1 cellular context compared by ENCODE assay signal in genomic region chr1:14435368-14436023, GRCh38.
A peak's percentile ranks its signal among the peaks of the same experiment; 100 is the strongest.
TF ChIP-seq lines count a peak whose summit lies in the region.

No MANE protein-coding gene starts in this region.

TF ChIP-seq in K562, 482 proteins besides CTCF, POLR2A, EP300 and RAD21 (continued from another document and continues in another):
- TF ChIP-seq, protein P1, sequence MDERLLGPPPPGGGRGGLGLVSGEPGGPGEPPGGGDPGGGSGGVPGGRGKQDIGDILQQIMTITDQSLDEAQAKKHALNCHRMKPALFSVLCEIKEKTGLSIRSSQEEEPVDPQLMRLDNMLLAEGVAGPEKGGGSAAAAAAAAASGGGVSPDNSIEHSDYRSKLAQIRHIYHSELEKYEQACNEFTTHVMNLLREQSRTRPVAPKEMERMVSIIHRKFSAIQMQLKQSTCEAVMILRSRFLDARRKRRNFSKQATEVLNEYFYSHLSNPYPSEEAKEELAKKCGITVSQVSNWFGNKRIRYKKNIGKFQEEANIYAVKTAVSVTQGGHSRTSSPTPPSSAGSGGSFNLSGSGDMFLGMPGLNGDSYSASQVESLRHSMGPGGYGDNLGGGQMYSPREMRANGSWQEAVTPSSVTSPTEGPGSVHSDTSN (CRISPR knock-in tag; IDR thresholded peaks at IDR 0.05; ENCODE audit: low read depth), result no peak
- TF ChIP-seq, protein P1 (tag; conservative IDR thresholded peaks at IDR 0.05; ENCODE audit: low read depth), result peak; percentile 49
- TF ChIP-seq ZNF134 (CRISPR knock-in tag; conservative IDR thresholded peaks at IDR 0.05) (no peak), TAF7 (tag; IDR thresholded peaks at IDR 0.05) (no peak), NFE2L1 (tag; IDR thresholded peaks at IDR 0.05; ENCODE audit: borderline replicate concordance, low read depth) (no peak), PRMT5 (CRISPR knock-in tag; IDR thresholded peaks at IDR 0.05) (no peak), KHSRP (IDR thresholded peaks at IDR 0.05) (no peak), ARNT (IDR thresholded peaks at IDR 0.05) (peak; percentile 36 to 77; a peak in 3 of 4 replicates), BRD4 (IDR thresholded peaks at IDR 0.05) (0 out of 2 replicates have a peak, but pooled peaks have one; percentile 33), HOMEZ (CRISPR knock-in tag; IDR thresholded peaks at IDR 0.05) (peak; percentile 55; the same call in 1 of the 2 replicates), ZNF592 (IDR thresholded peaks at IDR 0.05) (peak; percentile 93), ZNF431 (CRISPR knock-in tag; IDR thresholded peaks at IDR 0.05) (no peak), SNIP1 (IDR thresholded peaks at IDR 0.05; ENCODE audit: low read depth) (no peak), OTX1 (CRISPR knock-in tag; IDR thresholded peaks at IDR 0.05) (0 out of 2 replicates have a peak, but pooled peaks have one; percentile 62), COPS2 (conservative IDR thresholded peaks at IDR 0.05) (no peak), POLR2B (IDR thresholded peaks at IDR 0.05; ENCODE audit: low read depth, partially characterized antibody) (no peak), THAP12 (CRISPR knock-in tag; IDR thresholded peaks at IDR 0.05) (no peak), PHF20 (IDR thresholded peaks at IDR 0.05; ENCODE audit: partially characterized antibody) (no peak), CREB3L1 (IDR thresholded peaks at IDR 0.05; ENCODE audit: borderline replicate concordance, low read depth) (0 out of 2 replicates have a peak, but pooled peaks have one; percentile 46), RFX5 (IDR thresholded peaks at IDR 0.05; ENCODE audit: low read depth, low read length) (no peak), FIP1L1 (IDR thresholded peaks at IDR 0.05; ENCODE audit: low read depth, low read length, poor library complexity, severe bottlenecking) (no peak), BCLAF1 (IDR thresholded peaks at IDR 0.05; ENCODE audit: borderline replicate concordance in 1 of 2, control insufficient read depth in 1 of 2, low read depth in 2 of 2, low read length in 1 of 2) (no peak), THRB (CRISPR knock-in tag; conservative IDR thresholded peaks at IDR 0.05) (peak; percentile 67; the same call in 1 of the 2 replicates), PYGO2 (tag; IDR thresholded peaks at IDR 0.05) (no peak), PHB2 (IDR thresholded peaks at IDR 0.05; ENCODE audit: low read depth) (peak; percentile 18; the same call in 1 of the 2 replicates), PURB (CRISPR knock-in tag; IDR thresholded peaks at IDR 0.05; ENCODE audit: low read depth) (no peak), ZNF316 (IDR thresholded peaks at IDR 0.05) (peak; percentile 28; the same call in 1 of the 2 replicates), KDM4B (IDR thresholded peaks at IDR 0.05; ENCODE audit: borderline replicate concordance in 2 of 2, low read depth in 1 of 2) (0 out of 4 replicates have a peak, but pooled peaks of 1 of the 2 experiments have one; percentile 40), SOX6 (IDR thresholded peaks at IDR 0.05) (peak; percentile 69), NR2C1 (IDR thresholded peaks at IDR 0.05) (peak; percentile 82), NR2C1 (tag; IDR thresholded peaks at IDR 0.05) (peak; percentile 80), ZNF436 (CRISPR knock-in tag; IDR thresholded peaks at IDR 0.05) (no peak), ZBTB1 (CRISPR knock-in tag; IDR thresholded peaks at IDR 0.05; ENCODE audit: borderline replicate concordance, low read depth) (no peak), ZNF133 (CRISPR knock-in tag; IDR thresholded peaks at IDR 0.05) (no peak)
- TF ChIP-seq, protein P2, sequence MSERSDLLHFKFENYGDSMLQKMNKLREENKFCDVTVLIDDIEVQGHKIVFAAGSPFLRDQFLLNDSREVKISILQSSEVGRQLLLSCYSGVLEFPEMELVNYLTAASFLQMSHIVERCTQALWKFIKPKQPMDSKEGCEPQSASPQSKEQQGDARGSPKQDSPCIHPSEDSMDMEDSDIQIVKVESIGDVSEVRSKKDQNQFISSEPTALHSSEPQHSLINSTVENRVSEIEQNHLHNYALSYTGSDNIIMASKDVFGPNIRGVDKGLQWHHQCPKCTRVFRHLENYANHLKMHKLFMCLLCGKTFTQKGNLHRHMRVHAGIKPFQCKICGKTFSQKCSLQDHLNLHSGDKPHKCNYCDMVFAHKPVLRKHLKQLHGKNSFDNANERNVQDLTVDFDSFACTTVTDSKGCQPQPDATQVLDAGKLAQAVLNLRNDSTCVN (CRISPR knock-in tag; IDR thresholded peaks at IDR 0.05), result 0 out of 2 replicates have a peak, but pooled peaks have one; percentile 41
- TF ChIP-seq, protein P3, sequence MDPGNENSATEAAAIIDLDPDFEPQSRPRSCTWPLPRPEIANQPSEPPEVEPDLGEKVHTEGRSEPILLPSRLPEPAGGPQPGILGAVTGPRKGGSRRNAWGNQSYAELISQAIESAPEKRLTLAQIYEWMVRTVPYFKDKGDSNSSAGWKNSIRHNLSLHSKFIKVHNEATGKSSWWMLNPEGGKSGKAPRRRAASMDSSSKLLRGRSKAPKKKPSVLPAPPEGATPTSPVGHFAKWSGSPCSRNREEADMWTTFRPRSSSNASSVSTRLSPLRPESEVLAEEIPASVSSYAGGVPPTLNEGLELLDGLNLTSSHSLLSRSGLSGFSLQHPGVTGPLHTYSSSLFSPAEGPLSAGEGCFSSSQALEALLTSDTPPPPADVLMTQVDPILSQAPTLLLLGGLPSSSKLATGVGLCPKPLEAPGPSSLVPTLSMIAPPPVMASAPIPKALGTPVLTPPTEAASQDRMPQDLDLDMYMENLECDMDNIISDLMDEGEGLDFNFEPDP (CRISPR knock-in tag; IDR thresholded peaks at IDR 0.05), result no peak
- TF ChIP-seq, protein P4, sequence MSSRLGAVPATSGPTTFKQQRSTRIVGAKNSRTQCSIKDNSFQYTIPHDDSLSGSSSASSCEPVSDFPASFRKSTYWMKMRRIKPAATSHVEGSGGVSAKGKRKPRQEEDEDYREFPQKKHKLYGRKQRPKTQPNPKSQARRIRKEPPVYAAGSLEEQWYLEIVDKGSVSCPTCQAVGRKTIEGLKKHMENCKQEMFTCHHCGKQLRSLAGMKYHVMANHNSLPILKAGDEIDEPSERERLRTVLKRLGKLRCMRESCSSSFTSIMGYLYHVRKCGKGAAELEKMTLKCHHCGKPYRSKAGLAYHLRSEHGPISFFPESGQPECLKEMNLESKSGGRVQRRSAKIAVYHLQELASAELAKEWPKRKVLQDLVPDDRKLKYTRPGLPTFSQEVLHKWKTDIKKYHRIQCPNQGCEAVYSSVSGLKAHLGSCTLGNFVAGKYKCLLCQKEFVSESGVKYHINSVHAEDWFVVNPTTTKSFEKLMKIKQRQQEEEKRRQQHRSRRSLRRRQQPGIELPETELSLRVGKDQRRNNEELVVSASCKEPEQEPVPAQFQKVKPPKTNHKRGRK (tag; IDR thresholded peaks at IDR 0.05), result no peak
